In the genomic region with DNA sequence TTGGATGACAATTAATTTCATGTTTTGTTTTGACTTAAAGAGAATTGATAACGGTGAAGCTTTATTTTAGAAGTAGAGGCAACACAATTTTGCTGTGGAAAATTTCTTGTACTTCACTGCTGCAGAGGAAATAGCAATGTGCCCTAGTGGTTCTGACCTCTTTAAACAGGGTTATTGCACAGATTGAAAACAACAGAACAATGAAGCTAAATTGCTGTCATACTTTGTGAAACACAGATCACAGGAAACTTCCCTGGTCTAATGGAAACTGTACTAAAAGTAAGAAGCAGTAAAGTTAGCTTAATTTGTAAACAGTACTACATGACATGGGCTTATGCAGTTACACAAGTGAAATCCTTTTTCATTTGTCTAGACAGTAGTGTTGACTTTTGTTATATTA, we compare ENCODE assay signal across 24 cellular contexts. TPM values are rescaled to one million over a fixed set of nuclear protein-coding genes. Genes with fewer than 3 reads are reported as not detected.
DNase-seq lines count a peak whose midpoint lies in the region; ATAC-seq, FAIRE-seq and TF ChIP-seq lines count a peak whose summit lies in the region.
"Had no signal": no experiment of that assay in that cellular context is flagged by ENCODE, and none has a peak within 500 bp of the region (broad histone marks: within the 10 kb centered on the region; RNA-seq: fewer than 3 reads in every experiment).

No MANE protein-coding gene starts in this region.

- H3K4me3 Mint-ChIP-seq in activated T-cell treated with anti-CD3 and anti-CD28 coated beads, Interleukin-2, amount 50 U/mL, for 4 hours: no peak overlapping the region
- H3K4me3 Mint-ChIP-seq: CD14-positive monocyte, HFFc6 had no signal

- no peak overlapping the region for H3K27ac ChIP-seq in osteoblast (ENCODE audit: low read depth, low read length)
- no peak overlapping the region for H3K27ac ChIP-seq in gastrocnemius medialis

- no peaks in the 10 kb centered on the region for H3K4me1 Mint-ChIP-seq in activated T-cell treated with anti-CD3 and anti-CD28 coated beads, Interleukin-2, amount 50 U/mL, for 4 hours (ENCODE audit: low read depth)
- H3K4me1 Mint-ChIP-seq: CD14-positive monocyte had no signal

- no peaks in the 10 kb centered on the region for H3K36me3 Mint-ChIP-seq in activated T-cell treated with anti-CD3 and anti-CD28 coated beads, Interleukin-2, amount 50 U/mL, for 4 hours (ENCODE audit: insufficient read depth)
- H3K36me3 Mint-ChIP-seq: CD14-positive monocyte had no signal

- DNase-seq in GM12892 (ENCODE audit: insufficient read length) (no peak), cardiac fibroblast (ENCODE audit: low read depth in 2 of 2) (peak; percentile 11 to 37), fibroblast of the aortic adventitia (ENCODE audit: low read depth) (peak; percentile 44), osteoblast (ENCODE audit: insufficient read length, low spot score, missing footprints) (no peak), gastrocnemius medialis (no peak)
- DNase-seq in activated T-cell treated with anti-CD3 and anti-CD28 coated beads, Interleukin-2, amount 50 U/mL, for 4 hours: no peak
- DNase-seq: GDM1, H7, HFFc6, KBM-7, NCI-H1092, NCI-H1436, NCI-H187 treated with DMSO at 0.1 percent for 48 hours, NCI-H2107, NCI-H446 treated with DMSO at 0.1 percent for 48 hours, NCI-H526 treated with DMSO at 0.1 percent for 48 hours, OCI-M1 had no signal

- no peak overlapping the region for H3K4me2 ChIP-seq in osteoblast (ENCODE audit: insufficient read depth, low read length)

- no peak for ATAC-seq in GM19463 (IDR thresholded peaks at IDR 0.05; ENCODE audit: unreplicated experiment)
- ATAC-seq in activated T-cell treated with anti-CD3 and anti-CD28 coated beads, Interleukin-2, amount 50 U/mL, for 4 hours: no peak
- no peak for ATAC-seq in gastrocnemius medialis
- ATAC-seq in HG02571 (IDR thresholded peaks at IDR 0.05; ENCODE audit: unreplicated experiment): no peak
- ATAC-seq: HepG2 had no signal

- H3K9me3 Mint-ChIP-seq in activated T-cell treated with anti-CD3 and anti-CD28 coated beads, Interleukin-2, amount 50 U/mL, for 4 hours: no peaks in the 10 kb centered on the region
- H3K9me3 Mint-ChIP-seq: CD14-positive monocyte, HFFc6 had no signal

- peaks cover 2% of the 10 kb centered on the region for H3K27me3 Mint-ChIP-seq in activated T-cell treated with anti-CD3 and anti-CD28 coated beads, Interleukin-2, amount 50 U/mL, for 4 hours (ENCODE audit: low read depth)

- H3K9me3 ChIP-seq in osteoblast (ENCODE audit: low read depth, low read length) (no peaks in the 10 kb centered on the region), gastrocnemius medialis (no peaks in the 10 kb centered on the region)

- TF ChIP-seq CTCF in cardiac fibroblast (IDR thresholded peaks at IDR 0.05; ENCODE audit: low read depth, low read length) (no peak), fibroblast of the aortic adventitia (IDR thresholded peaks at IDR 0.05; ENCODE audit: insufficient read depth, low read length) (no peak), osteoblast (IDR thresholded peaks at IDR 0.05; ENCODE audit: extremely low read depth, low read depth, low read length) (no peak), gastrocnemius medialis (IDR thresholded peaks at IDR 0.05 in 4 of 5, conservative IDR thresholded peaks at IDR 0.05 in 1 of 5) (no peak)

- H3K4me3 ChIP-seq in cardiac fibroblast (replicated peaks in 1 of 2; ENCODE audit: low read depth in 2 of 2, low read length in 2 of 2): no peak overlapping the region
- no peak overlapping the region for H3K4me3 ChIP-seq in fibroblast of the aortic adventitia (ENCODE audit: low read depth, low read length)
- H3K4me3 ChIP-seq in osteoblast (ENCODE audit: insufficient read depth, low read length): no peak overlapping the region
- H3K4me3 ChIP-seq in gastrocnemius medialis: no peak overlapping the region

- no peaks in the 10 kb centered on the region for H3K4me1 ChIP-seq in osteoblast (ENCODE audit: insufficient read depth, low read length)
- H3K4me1 ChIP-seq in gastrocnemius medialis: no peaks in the 10 kb centered on the region

- H4K20me1 ChIP-seq in osteoblast (ENCODE audit: insufficient read depth, low read length): no peaks in the 10 kb centered on the region

- H3K79me2 ChIP-seq in osteoblast (ENCODE audit: insufficient read depth, low read length): no peaks in the 10 kb centered on the region

- TF ChIP-seq POLR2A in GM12892 (IDR thresholded peaks at IDR 0.05; ENCODE audit: low read depth, low read length): no peak
- no peak for TF ChIP-seq POLR2A in gastrocnemius medialis (IDR thresholded peaks at IDR 0.05)

- no peaks in the 10 kb centered on the region for H3K27me3 ChIP-seq in osteoblast (ENCODE audit: insufficient read depth, low read length)
- H3K27me3 ChIP-seq in gastrocnemius medialis: no peaks in the 10 kb centered on the region

- H3K36me3 ChIP-seq in osteoblast (ENCODE audit: insufficient read depth, low read length) (no peaks in the 10 kb centered on the region), gastrocnemius medialis (no peaks in the 10 kb centered on the region)

- peak; percentile 76 for FAIRE-seq in GM12892 (lab: Jason Lieb, UNC)
- FAIRE-seq: A204.1, HepG2, RCC 7860 had no signal

- intact Hi-C loops in gastrocnemius medialis (cut with DNase I; ENCODE audit: low total_unique reads): no loop called here

- peak overlapping the region; percentile 49 for H2AFZ ChIP-seq in osteoblast (ENCODE audit: low read length)

- in situ Hi-C loops in gastrocnemius medialis (cut with MboI; ENCODE audit: low sequenced_read_pairs in 4 of 4): no loop called here

RNA-seq across cellular contexts. Expression of gene OR2A4, which starts 31.3 kb away (rescaled TPM):
- not detected for polyA plus RNA-seq in GM12892 (2012; ENCODE audit: missing spikeins)
- 0.45 TPM in 1 of 2 replicates, not detected in the other for total RNA-seq in fibroblast of the aortic adventitia (ENCODE audit: low replicate concordance)
- 0.88 TPM in 1 of 2 replicates, not detected in the other for total RNA-seq in osteoblast
- total RNA-seq in activated T-cell treated with anti-CD3 and anti-CD28 coated beads, Interleukin-2, amount 50 U/mL, for 4 hours: not detected
- under 1 TPM in 1 of 4 donors, not detected in 3; 0.16 TPM for total RNA-seq in gastrocnemius medialis
- total RNA-seq: Daoy, H7, HepG2, HFFc6 had no signal
- polyA plus RNA-seq: CD14-positive monocyte, HepG2 had no signal

RNA-seq across cellular contexts. Expression of gene ENPP3, which starts 32.8 kb away (rescaled TPM):
- polyA plus RNA-seq in GM12892 (2012; ENCODE audit: missing spikeins): not detected
- total RNA-seq in fibroblast of the aortic adventitia (ENCODE audit: low replicate concordance): not detected in 2 replicates
- under 0.01 TPM in 1 of 2 replicates, not detected in the other for total RNA-seq in osteoblast
- total RNA-seq in activated T-cell treated with anti-CD3 and anti-CD28 coated beads, Interleukin-2, amount 50 U/mL, for 4 hours: under 1 TPM in 2 of 3 donors, not detected in 1; 0.35 to 0.54 TPM
- total RNA-seq in gastrocnemius medialis: under 1 TPM in 1 of 4 donors, not detected in 3; 0.07 TPM
- total RNA-seq: Daoy, H7 had no signal
- polyA plus RNA-seq: CD14-positive monocyte had no signal

RNA-seq across cellular contexts. Expression of gene CTAGE9, which starts 40.9 kb away (rescaled TPM):
- polyA plus RNA-seq in GM12892 (2012; ENCODE audit: missing spikeins): not detected
- total RNA-seq in fibroblast of the aortic adventitia (ENCODE audit: low replicate concordance) (not detected in 2 replicates), osteoblast (not detected in 2 replicates), gastrocnemius medialis (not detected)
- total RNA-seq in activated T-cell treated with anti-CD3 and anti-CD28 coated beads, Interleukin-2, amount 50 U/mL, for 4 hours: not detected
- total RNA-seq: Daoy, H7, HepG2, HFFc6 had no signal
- polyA plus RNA-seq: CD14-positive monocyte, HepG2 had no signal

RNA-seq across cellular contexts. Expression of gene MED23, which starts 41.8 kb away (rescaled TPM):
- polyA plus RNA-seq in GM12892 (2012; ENCODE audit: missing spikeins): 16.0 TPM
- 13.2 and 34.7 TPM in 2 replicates for total RNA-seq in fibroblast of the aortic adventitia (ENCODE audit: low replicate concordance)
- total RNA-seq in osteoblast: 33.9 and 34.0 TPM in 2 replicates
- 10 to 100 TPM; 26.0 to 32.1 (median 29.0) TPM for total RNA-seq in activated T-cell treated with anti-CD3 and anti-CD28 coated beads, Interleukin-2, amount 50 U/mL, for 4 hours
- total RNA-seq in gastrocnemius medialis: 10 to 100 TPM in 3 of 4 donors, 1 to 10 TPM in 1; 7.5 to 16.0 (median 12.5) TPM

Comparison
In these comparisons a context has a peak if more than half of its experiments do, and no peak if none do; other contexts are left out.
1. DNase-seq: peak in cardiac fibroblast (2 of 2) and fibroblast of the aortic adventitia (single experiment); none in GM12892 (single experiment), osteoblast (single experiment), activated T-cell treated with anti-CD3 and anti-CD28 coated beads, Interleukin-2, amount 50 U/mL, for 4 hours (single experiment) and gastrocnemius medialis (0 of 2).